ENCODE assay signal across 31 cellular contexts in the genomic region with DNA sequence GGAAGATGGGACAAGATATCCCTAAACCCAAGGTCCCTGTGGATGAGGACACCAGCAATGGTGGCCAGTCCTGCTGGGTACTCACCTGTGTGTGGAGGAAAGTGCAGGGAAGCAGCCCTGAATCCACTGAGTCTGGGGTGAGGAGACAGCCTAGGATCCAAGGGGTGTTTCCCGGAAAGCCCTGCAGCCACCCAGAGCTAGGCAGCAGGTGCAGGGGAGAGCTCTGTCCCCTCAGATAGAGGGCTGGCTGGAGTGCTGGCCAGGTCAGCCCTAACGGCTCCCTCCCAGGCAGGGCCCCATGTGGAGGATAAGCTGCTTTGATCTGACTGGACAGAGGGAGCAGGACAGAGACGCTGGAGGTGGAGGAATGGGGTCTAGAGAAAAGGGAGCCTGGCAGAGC.
"Had no signal": no experiment of that assay in that cellular context is flagged by ENCODE, and none has a peak within 500 bp of the region (broad histone marks: within the 10 kb centered on the region; RNA-seq: fewer than 3 reads in every experiment).

No MANE protein-coding gene starts in this region.

- H3K9me3 Mint-ChIP-seq: activated CD4-positive, alpha-beta memory T cell treated with anti-CD3 and anti-CD28 coated beads for 36 hours; activated naive CD4-positive, alpha-beta T cell treated with anti-CD3 and anti-CD28 coated beads for 36 hours; activated naive CD4-positive, alpha-beta T cell treated with anti-CD3 and anti-CD28 coated beads, Interleukin-2, amount 50 U/mL, for 24 hours; activated naive CD8-positive, alpha-beta T cell treated with anti-CD3 and anti-CD28 coated beads for 36 hours; activated naive CD8-positive, alpha-beta T cell treated with anti-CD3 and anti-CD28 coated beads, Interleukin-2, amount 50 U/mL, for 24 hours; activated T-helper 1 cell treated with anti-CD3 and anti-CD28 coated beads, Interleukin-12 subunit alpha, Interleukin-12 subunit beta, Interleukin-2, Interleukin-4 antibody, amounts not matched to agents 30 ng/mL and 10 ng/mL and 1 ng/mL, durations not matched to agents 14 hours and 24 hours and 36 hours; activated T-helper 2 cell treated with anti-CD3 and anti-CD28 coated beads, Interferon-gamma antibody, Interleukin-2, Interleukin-4, amounts not matched to agents 10 μg/mL and 5 μg/mL and 100 μg/mL, durations not matched to agents 14 hours and 24 hours and 36 hours; T-helper 2 cell treated with Interferon-gamma antibody and Interleukin-4, amounts not matched to agents 5 μg/mL and 100 μg/mL, for 36 hours; WTC11 had no signal

- H3K36me3 Mint-ChIP-seq: activated CD4-positive, alpha-beta memory T cell treated with anti-CD3 and anti-CD28 coated beads for 36 hours; activated CD8-positive, alpha-beta memory T cell treated with anti-CD3 and anti-CD28 coated beads, Interleukin-2, amount 10 ng/mL, durations not matched to agents 7 days and 5 days; activated naive CD4-positive, alpha-beta T cell treated with anti-CD3 and anti-CD28 coated beads, Interleukin-2, amount 50 U/mL, for 24 hours; activated naive CD8-positive, alpha-beta T cell treated with anti-CD3 and anti-CD28 coated beads for 36 hours; WTC11 had no signal

- H3K4me3 Mint-ChIP-seq: activated CD4-positive, alpha-beta memory T cell treated with anti-CD3 and anti-CD28 coated beads for 36 hours; activated CD8-positive, alpha-beta memory T cell treated with anti-CD3 and anti-CD28 coated beads, Interleukin-2, amount 10 ng/mL, durations not matched to agents 7 days and 5 days; activated CD8-positive, alpha-beta T cell treated with anti-CD3 and anti-CD28 coated beads, Interleukin-2, amount 10 ng/mL, durations not matched to agents 7 days and 5 days; activated naive CD4-positive, alpha-beta T cell treated with anti-CD3 and anti-CD28 coated beads for 36 hours; activated naive CD4-positive, alpha-beta T cell treated with anti-CD3 and anti-CD28 coated beads, Interleukin-2, amount 50 U/mL, for 24 hours; activated naive CD8-positive, alpha-beta T cell treated with anti-CD3 and anti-CD28 coated beads for 36 hours; activated naive CD8-positive, alpha-beta T cell treated with anti-CD3 and anti-CD28 coated beads, Interleukin-2, amount 50 U/mL, for 24 hours; activated T-helper 1 cell treated with anti-CD3 and anti-CD28 coated beads, Interleukin-12 subunit alpha, Interleukin-12 subunit beta, Interleukin-2, Interleukin-4 antibody, amounts not matched to agents 30 ng/mL and 10 ng/mL and 1 ng/mL, durations not matched to agents 14 hours and 24 hours and 36 hours; T-helper 17 cell; T-helper 2 cell treated with Interferon-gamma antibody and Interleukin-4, amounts not matched to agents 5 μg/mL and 100 μg/mL, for 36 hours; WTC11 had no signal

- H3K27ac ChIP-seq: adrenal gland, body of pancreas had no signal

- H3K9me3 ChIP-seq: adrenal gland, body of pancreas had no signal

- H3K36me3 ChIP-seq: adrenal gland had no signal

- ATAC-seq: activated CD8-positive, alpha-beta memory T cell treated with anti-CD3 and anti-CD28 coated beads, Interleukin-2, amount 10 ng/mL, durations not matched to agents 7 days and 5 days; activated CD8-positive, alpha-beta T cell treated with anti-CD3 and anti-CD28 coated beads, Interleukin-2, amount 10 ng/mL, durations not matched to agents 7 days and 5 days; activated naive CD8-positive, alpha-beta T cell treated with anti-CD3 and anti-CD28 coated beads, Interleukin-2, amount 50 U/mL, for 24 hours; body of pancreas; esophagus mucosa; T-helper 17 cell; WTC11 had no signal

- H3K4me1 ChIP-seq: adrenal gland, body of pancreas had no signal

- DNase-seq: activated CD4-positive, alpha-beta memory T cell treated with anti-CD3 and anti-CD28 coated beads for 36 hours; activated CD4-positive, alpha-beta T cell treated with anti-CD3 and anti-CD28 coated beads for 1 hour; activated CD4-positive, alpha-beta T cell treated with anti-CD3 and anti-CD28 coated beads for 4 hours; activated CD4-positive, alpha-beta T cell treated with anti-CD3 and anti-CD28 coated beads, Interleukin-2, amount 50 U/mL, for 1 hour; activated CD8-positive, alpha-beta memory T cell treated with anti-CD3 and anti-CD28 coated beads, Interleukin-2, amount 10 ng/mL, durations not matched to agents 7 days and 5 days; activated CD8-positive, alpha-beta memory T cell treated with anti-CD3 and anti-CD28 coated beads, Interleukin-2, amount 50 U/mL, for 4 hours; activated CD8-positive, alpha-beta T cell treated with anti-CD3 and anti-CD28 coated beads, Interleukin-2, amount 10 ng/mL, durations not matched to agents 7 days and 5 days; activated effector memory CD4-positive, alpha-beta T cell treated with anti-CD3 and anti-CD28 coated beads, Interleukin-2, amount 50 U/mL, for 16 hours; activated naive CD4-positive, alpha-beta T cell treated with anti-CD3 and anti-CD28 coated beads for 36 hours; activated naive CD8-positive, alpha-beta T cell treated with anti-CD3 and anti-CD28 coated beads for 36 hours; activated naive CD8-positive, alpha-beta T cell treated with anti-CD3 and anti-CD28 coated beads, Interleukin-2, amount 50 U/mL, for 24 hours; activated T-cell treated with anti-CD3 and anti-CD28 coated beads, Interleukin-2, amount 50 U/mL, for 1 hour; activated T-cell treated with anti-CD3 and anti-CD28 coated beads, Interleukin-2, amount 50 U/mL, for 48 hours; adrenal gland; amygdala; aorta; body of pancreas; cortex of kidney; dermis blood vessel endothelial cell; effector CD4-positive, alpha-beta T cell; foreskin fibroblast; glutamatergic neuron; T-helper 1 cell; T-helper 17 cell; T1000 had no signal

- H3K4me1 Mint-ChIP-seq: activated CD8-positive, alpha-beta memory T cell treated with anti-CD3 and anti-CD28 coated beads, Interleukin-2, amount 10 ng/mL, durations not matched to agents 7 days and 5 days; activated naive CD4-positive, alpha-beta T cell treated with anti-CD3 and anti-CD28 coated beads, Interleukin-2, amount 50 U/mL, for 24 hours; activated naive CD8-positive, alpha-beta T cell treated with anti-CD3 and anti-CD28 coated beads for 36 hours; activated naive CD8-positive, alpha-beta T cell treated with anti-CD3 and anti-CD28 coated beads, Interleukin-2, amount 50 U/mL, for 24 hours; T-helper 17 cell had no signal

- H3K27ac Mint-ChIP-seq: activated CD4-positive, alpha-beta memory T cell treated with anti-CD3 and anti-CD28 coated beads for 36 hours; activated CD8-positive, alpha-beta memory T cell treated with anti-CD3 and anti-CD28 coated beads, Interleukin-2, amount 10 ng/mL, durations not matched to agents 7 days and 5 days; activated CD8-positive, alpha-beta T cell treated with anti-CD3 and anti-CD28 coated beads, Interleukin-2, amount 10 ng/mL, durations not matched to agents 7 days and 5 days; activated naive CD4-positive, alpha-beta T cell treated with anti-CD3 and anti-CD28 coated beads for 36 hours; activated naive CD4-positive, alpha-beta T cell treated with anti-CD3 and anti-CD28 coated beads, Interleukin-2, amount 50 U/mL, for 24 hours; activated naive CD8-positive, alpha-beta T cell treated with anti-CD3 and anti-CD28 coated beads for 36 hours; activated naive CD8-positive, alpha-beta T cell treated with anti-CD3 and anti-CD28 coated beads, Interleukin-2, amount 50 U/mL, for 24 hours; activated T-helper 1 cell treated with anti-CD3 and anti-CD28 coated beads, Interleukin-12 subunit alpha, Interleukin-12 subunit beta, Interleukin-2, Interleukin-4 antibody, amounts not matched to agents 30 ng/mL and 10 ng/mL and 1 ng/mL, durations not matched to agents 14 hours and 24 hours and 36 hours; activated T-helper 2 cell treated with anti-CD3 and anti-CD28 coated beads, Interferon-gamma antibody, Interleukin-2, Interleukin-4, amounts not matched to agents 10 μg/mL and 5 μg/mL and 100 μg/mL, durations not matched to agents 14 hours and 24 hours and 36 hours; T-helper 17 cell; T-helper 2 cell treated with Interferon-gamma antibody and Interleukin-4, amounts not matched to agents 5 μg/mL and 100 μg/mL, for 36 hours; WTC11 had no signal

- H3K27me3 ChIP-seq: body of pancreas had no signal

- H3K4me3 ChIP-seq: adrenal gland, body of pancreas had no signal
